21 cellular contexts compared by ENCODE assay signal in genomic region chr2:21468609-21469008, GRCh38.
"Had no signal": no experiment of that assay in that cellular context is flagged by ENCODE, and none has a peak within 500 bp of the region (broad histone marks: within the 10 kb centered on the region; RNA-seq: fewer than 3 reads in every experiment).

No MANE protein-coding gene starts in this region.

- H3K4me1 ChIP-seq: heart left ventricle, neural progenitor cell had no signal

- H3K4me3 Mint-ChIP-seq: naive thymus-derived CD8-positive, alpha-beta T cell; neural progenitor cell had no signal

- H3K9me3 Mint-ChIP-seq: neural progenitor cell had no signal

- H3K9ac ChIP-seq: neural progenitor cell had no signal

- H3K36me3 ChIP-seq: heart left ventricle, neural progenitor cell, ovary, stomach, thoracic aorta had no signal

- H3K9me3 ChIP-seq: heart left ventricle, mucosa of descending colon, ovary, stomach, thoracic aorta had no signal

- H3K4me2 ChIP-seq: neural progenitor cell had no signal

- DNase-seq: effector CD4-positive, alpha-beta T cell; foreskin melanocyte; heart left ventricle; hippocampal formation; kidney glomerular epithelial cell; mammary epithelial cell; mucosa of descending colon; naive thymus-derived CD8-positive, alpha-beta T cell; nucleus accumbens; ovary; right cardiac atrium; small intestine; stimulated activated CD4-positive, alpha-beta T cell treated with anti-CD3 and anti-CD28 coated beads, Interleukin-12 subunit alpha, Interleukin-12 subunit beta, amount 100 ng/mL, for 4 hours; stimulated activated naive CD4-positive, alpha-beta T cell; stomach; substantia nigra; trophoblast cell had no signal

- H3K27me3 Mint-ChIP-seq: naive thymus-derived CD8-positive, alpha-beta T cell had no signal

- ATAC-seq: heart left ventricle; mucosa of descending colon; naive thymus-derived CD8-positive, alpha-beta T cell; right cardiac atrium had no signal

- H2AFZ ChIP-seq: neural progenitor cell had no signal

- H3K4me1 Mint-ChIP-seq: naive thymus-derived CD8-positive, alpha-beta T cell had no signal

- FAIRE-seq: colon, islet of Langerhans, small intestine had no signal

- H3K27ac ChIP-seq: heart left ventricle, neural progenitor cell, ovary, stomach, thoracic aorta had no signal

- H3K27me3 ChIP-seq: heart left ventricle, neural progenitor cell, ovary, stomach had no signal

- H3K4me3 ChIP-seq: heart left ventricle, mucosa of descending colon, neural progenitor cell, ovary, stomach, thoracic aorta had no signal

- H3K36me3 Mint-ChIP-seq: naive thymus-derived CD8-positive, alpha-beta T cell; neural progenitor cell had no signal

- H3K27ac Mint-ChIP-seq: naive thymus-derived CD8-positive, alpha-beta T cell; neural progenitor cell had no signal
